Comparison of ENCODE assay signal across 8 cellular contexts in genomic region chr14:104795781-104796681, GRCh38. TPM values are rescaled to one million over a fixed set of nuclear protein-coding genes. Genes with fewer than 3 reads are reported as not detected.
DNase-seq lines count a peak whose midpoint lies in the region; ATAC-seq and TF ChIP-seq lines count a peak whose summit lies in the region.

No MANE protein-coding gene starts in this region.

- POLR2A ChIA-PET in BJ (lab: Charles Lee) = no interaction called here

- no peaks in the 10 kb centered on the region for H3K27me3 ChIP-seq in BJ (ENCODE audit: control insufficient read depth, insufficient read depth, low read length)

- H3K4me3 ChIP-seq in BJ (ENCODE audit: low read depth, low read length) (peak overlapping the region; percentile 36), foreskin fibroblast (ENCODE audit: low read depth in 1 of 2, low read length in 2 of 2) (peak overlapping the region; percentile 48 to 50)

- H3K36me3 ChIP-seq in BJ (ENCODE audit: control insufficient read depth, insufficient read depth, low read length) = peaks cover 15% of the 10 kb centered on the region

- TF ChIP-seq CTCF in BJ (IDR thresholded peaks at IDR 0.05; ENCODE audit: insufficient read depth, low read depth, low read length) (no peak), foreskin fibroblast (IDR thresholded peaks at IDR 0.05; ENCODE audit: low read depth, low read length) (no peak)

- ATAC-seq in GM19372 (IDR thresholded peaks at IDR 0.05; ENCODE audit: low read depth, unreplicated experiment) = peak; percentile 3

- CTCF ChIA-PET in BJ (lab: Yijun Ruan, JAX) = no interaction called here

- no peak for DNase-seq in BJ (ENCODE audit: low read depth)
- peak; percentile 45 for DNase-seq in NCI-H774 (lab: John Stamatoyannopoulos, UW)
- peak; percentile 55 for DNase-seq in activated effector memory CD4-positive, alpha-beta T cell treated with Interleukin-2 at 50 U/mL for 16 hours
- DNase-seq in foreskin fibroblast = peak in 1 of 2 donors; percentile 82
- DNase-seq in occipital lobe (lab: John Stamatoyannopoulos, UW) = peak; percentile 51
- DNase-seq in cortex of kidney (lab: John Stamatoyannopoulos, UW) = no peak
- no peak for DNase-seq in NCI-H128 (lab: John Stamatoyannopoulos, UW; ENCODE audit: unreplicated experiment)

RNA-seq across cellular contexts. Expression of gene AKT1, which starts 0.5 kb away (rescaled TPM):
- 152 and 226 TPM in 2 replicates for polyA plus RNA-seq in BJ (2011; rRNA removed)
- 161 and 254 TPM in 2 replicates for polyA minus RNA-seq in BJ (2011; rRNA and poly(A)+ RNA removed)
- total RNA-seq in occipital lobe = 102 TPM

RNA-seq across cellular contexts. Expression of gene ZBTB42, which starts 4.9 kb away (rescaled TPM):
- 1.9 and 2.7 TPM in 2 replicates for polyA plus RNA-seq in BJ (2011; rRNA removed)
- polyA minus RNA-seq in BJ (2011; rRNA and poly(A)+ RNA removed) = 2.0 and 3.7 TPM in 2 replicates
- 0.94 TPM for total RNA-seq in occipital lobe

RNA-seq across cellular contexts. Expression of gene SIVA1, which starts 43.1 kb away (rescaled TPM):
- 83.5 and 116 TPM in 2 replicates for polyA plus RNA-seq in BJ (2011; rRNA removed)
- polyA minus RNA-seq in BJ (2011; rRNA and poly(A)+ RNA removed) = 8.5 and 9.5 TPM in 2 replicates
- total RNA-seq in occipital lobe = 21.2 TPM

Comparison
In these comparisons a context has a peak if more than half of its experiments do, and no peak if none do; other contexts are left out.
1. DNase-seq: peak in NCI-H774 (single experiment), activated effector memory CD4-positive, alpha-beta T cell treated with Interleukin-2 at 50 U/mL for 16 hours (single experiment) and occipital lobe (single experiment); none in BJ (single experiment), cortex of kidney (single experiment) and NCI-H128 (single experiment).